20 cellular contexts compared by ENCODE assay signal in genomic region chr7:30232366-30232765, GRCh38. TPM values are rescaled to one million over a fixed set of nuclear protein-coding genes. Genes with fewer than 3 reads are reported as not detected.
A peak's percentile ranks its signal among the peaks of the same experiment; 100 is the strongest.
DNase-seq lines count a peak whose midpoint lies in the region; ATAC-seq and TF ChIP-seq lines count a peak whose summit lies in the region.
"Had no signal": no experiment of that assay in that cellular context is flagged by ENCODE, and none has a peak within 500 bp of the region (broad histone marks: within the 10 kb centered on the region; RNA-seq: fewer than 3 reads in every experiment).

No MANE protein-coding gene starts in this region.

- no peak overlapping the region for H3K4me3 ChIP-seq in WERI-Rb-1 (ENCODE audit: low read depth, low read length)
- H3K4me3 ChIP-seq: BLaER1, GM12878 had no signal

- ATAC-seq in HG02884 (IDR thresholded peaks at IDR 0.05; ENCODE audit: unreplicated experiment) (no peak), HG03342 (IDR thresholded peaks at IDR 0.05; ENCODE audit: unreplicated experiment) (no peak), esophagus mucosa (no peak)
- ATAC-seq: GM12878 had no signal

- intact Hi-C loops in posterior vena cava (cut with DNase I): no loop called here

- H3K36me3 ChIP-seq in WERI-Rb-1: no peaks in the 10 kb centered on the region
- H3K36me3 ChIP-seq: BE2C, BLaER1 had no signal

- no peak for TF ChIP-seq CTCF in WERI-Rb-1 (IDR thresholded peaks at IDR 0.05; ENCODE audit: low read depth, low read length)

- DNase-seq in D341Med (ENCODE audit: low spot score): peak; percentile 43
- DNase-seq in G401 (ENCODE audit: low spot score): peak; percentile 32
- peak; percentile 75 for DNase-seq in NCI-H82 treated with DMSO at 0.1 percent for 48 hours (lab: John Stamatoyannopoulos, UW; ENCODE audit: unreplicated experiment)
- DNase-seq in WERI-Rb-1: peak; percentile 52
- DNase-seq in posterior vena cava (ENCODE audit: low spot score): no peak
- DNase-seq: 8988T; ACHN; BE2C; C1 segment of cervical spinal cord; CD4-positive, alpha-beta memory T cell; CD4-positive, CD25-positive, alpha-beta regulatory T cell; CD8-positive, alpha-beta memory T cell; COR-L47; DMS79 treated with DMSO at 0.1 percent for 48 hours; GDM1 had no signal

- no peaks in the 10 kb centered on the region for H3K27me3 ChIP-seq in WERI-Rb-1 (ENCODE audit: insufficient read depth, low read depth, severe bottlenecking)
- H3K27me3 ChIP-seq: BLaER1 had no signal

- H3K27ac ChIP-seq in WERI-Rb-1: 0 out of 2 replicates have a peak overlapping the region, but pooled peaks have one; percentile 32
- H3K27ac ChIP-seq: BLaER1 had no signal

- no peaks in the 10 kb centered on the region for H3K9me3 ChIP-seq in WERI-Rb-1 (ENCODE audit: severe bottlenecking)
- H3K9me3 ChIP-seq: BE2C had no signal

- in situ Hi-C loops in G401 (cut with HindIII; ENCODE audit: low sequenced_read_pairs): no loop called here

RNA-seq across cellular contexts. Expression of gene ZNRF2, which starts 52.0 kb away (rescaled TPM):
- total RNA-seq in G401 (2014; rRNA removed; shearing (Covaris generic)): 3.4 and 5.2 TPM in 2 replicates
- 10 to 100 TPM; 12.5 to 13.5 TPM for total RNA-seq in posterior vena cava
- 14.5 TPM for total RNA-seq in esophagus mucosa
